ENCODE assay signal across 16 cellular contexts in genomic region chr4:139782926-139783542, GRCh38.
DNase-seq lines count a peak whose midpoint lies in the region; ATAC-seq and TF ChIP-seq lines count a peak whose summit lies in the region.
"Had no signal": no experiment of that assay in that cellular context is flagged by ENCODE, and none has a peak within 500 bp of the region (broad histone marks: within the 10 kb centered on the region; RNA-seq: fewer than 3 reads in every experiment).

No MANE protein-coding gene starts in this region.

- no peaks in the 10 kb centered on the region for H3K9me3 Mint-ChIP-seq in nephron
- H3K9me3 Mint-ChIP-seq in type B pancreatic cell: no peaks in the 10 kb centered on the region
- no peaks in the 10 kb centered on the region for H3K9me3 Mint-ChIP-seq in activated naive CD8-positive, alpha-beta T cell treated with anti-CD3 and anti-CD28 coated beads for 36 hours
- H3K9me3 Mint-ChIP-seq: CD8-positive, alpha-beta T cell had no signal

- TF ChIP-seq CTCF in SK-N-SH (IDR thresholded peaks at IDR 0.05): no peak
- no peak for TF ChIP-seq CTCF in mammary epithelial cell (conservative IDR thresholded peaks at IDR 0.05 in 1 of 2, IDR thresholded peaks at IDR 0.05 in 1 of 2; ENCODE audit: extremely low read depth in 1 of 2, insufficient read depth in 1 of 2, low read depth in 1 of 2, low read length in 2 of 2)
- no peak for TF ChIP-seq CTCF in nephron (IDR thresholded peaks at IDR 0.05; ENCODE audit: unreplicated experiment in 3 of 3)
- TF ChIP-seq CTCF in type B pancreatic cell (conservative IDR thresholded peaks at IDR 0.05): no peak

- no TSS peak for BruUV-seq in mammary epithelial cell (replicated peaks; lab: Mats Ljungman, UMichigan)

- no peak overlapping the region for H3K4me2 ChIP-seq in SK-N-SH
- no peak overlapping the region for H3K4me2 ChIP-seq in mammary epithelial cell (ENCODE audit: insufficient read depth, low read depth, low read length)
- H3K4me2 ChIP-seq: PC-9 had no signal

- H3K4me3 Mint-ChIP-seq in nephron: no peak overlapping the region
- H3K4me3 Mint-ChIP-seq in type B pancreatic cell: no peak overlapping the region
- no peak overlapping the region for H3K4me3 Mint-ChIP-seq in activated naive CD8-positive, alpha-beta T cell treated with anti-CD3 and anti-CD28 coated beads for 36 hours
- H3K4me3 Mint-ChIP-seq: CD8-positive, alpha-beta T cell had no signal

- 79% methylated on average over 7 of the region's 7 CpGs for WGBS in SK-N-SH (ENCODE audit: low lambda C conversion rate)
- WGBS in mammary epithelial cell (ENCODE audit: low coverage, missing lambda C conversion rate): 67% methylated on average over 7 of the region's 7 CpGs

- no peak for TF ChIP-seq EP300 in SK-N-SH (IDR thresholded peaks at IDR 0.05; ENCODE audit: borderline replicate concordance in 1 of 2, low read depth in 1 of 2, low read length in 1 of 2)

- no peak overlapping the region for H2AFZ ChIP-seq in SK-N-SH (ENCODE audit: low read depth)
- H2AFZ ChIP-seq in mammary epithelial cell (ENCODE audit: low read depth, low read length): peak overlapping the region; percentile 95
- H2AFZ ChIP-seq: PC-9 had no signal

- H3K27ac Mint-ChIP-seq in nephron (peak overlapping the region; percentile 45 to 55 (median 50)), type B pancreatic cell (peak overlapping the region; percentile 58)
- H3K27ac Mint-ChIP-seq in activated naive CD8-positive, alpha-beta T cell treated with anti-CD3 and anti-CD28 coated beads for 36 hours: no peak overlapping the region
- H3K27ac Mint-ChIP-seq: CD8-positive, alpha-beta T cell had no signal

- H3K9ac ChIP-seq in SK-N-SH (no peak overlapping the region), mammary epithelial cell (ENCODE audit: insufficient read depth, low read length) (no peak overlapping the region)

- no peak for ATAC-seq in SK-N-SH treated with all-trans-retinoic acid at 6 μM for 48 hours
- ATAC-seq: CD8-positive, alpha-beta T cell had no signal

- intact Hi-C loops in mammary epithelial cell (cut with micrococcal nuclease): no loop called here

- H3K27ac ChIP-seq in SK-N-SH (ENCODE audit: low read depth in 2 of 2, low read length in 1 of 2) (peak overlapping the region in 1 of 2 experiments; percentile 99; a peak in 2 of 4 replicates), mammary epithelial cell (ENCODE audit: insufficient read depth, low read depth, low read length) (no peak overlapping the region)
- H3K27ac ChIP-seq: 22Rv1, PC-9 had no signal

- H3K27me3 ChIP-seq in SK-N-SH (ENCODE audit: insufficient read depth): no peaks in the 10 kb centered on the region
- no peaks in the 10 kb centered on the region for H3K27me3 ChIP-seq in mammary epithelial cell (ENCODE audit: insufficient read depth, low read length)

- H3K36me3 ChIP-seq in SK-N-SH (replicated peaks in 1 of 2; ENCODE audit: control insufficient read depth in 1 of 2, insufficient read depth in 2 of 2, low read length in 1 of 2) (no peaks in the 10 kb centered on the region), mammary epithelial cell (ENCODE audit: insufficient read depth, low read length) (no peaks in the 10 kb centered on the region)

- H3K4me3 ChIP-seq in SK-N-SH (ENCODE audit: low read depth in 2 of 2, low read length in 1 of 2) (no peak overlapping the region), mammary epithelial cell (replicated peaks in 1 of 3; ENCODE audit: insufficient read depth in 1 of 3, low read depth in 2 of 3, low read length in 3 of 3) (no peak overlapping the region)
- H3K4me3 ChIP-seq: PC-9 had no signal

- DNase-seq in SK-N-SH (no peak), mammary epithelial cell (no peak), type B pancreatic cell (ENCODE audit: extremely low spot score, unreplicated experiment) (no peak), NCI-H524 (lab: John Stamatoyannopoulos, UW) (no peak)
- DNase-seq in activated naive CD8-positive, alpha-beta T cell treated with anti-CD3 and anti-CD28 coated beads for 36 hours: no peak
- DNase-seq in central memory CD4-positive, alpha-beta T cell: no peak
- DNase-seq: CD8-positive, alpha-beta T cell; H7; NCI-H1048; NCI-H146; NCI-H2107; NCI-H748 treated with DMSO at 0.1 percent for 48 hours; PC-9 had no signal

- H3K36me3 Mint-ChIP-seq in nephron (ENCODE audit: low read depth) (no peaks in the 10 kb centered on the region), type B pancreatic cell (no peaks in the 10 kb centered on the region)
- no peaks in the 10 kb centered on the region for H3K36me3 Mint-ChIP-seq in activated naive CD8-positive, alpha-beta T cell treated with anti-CD3 and anti-CD28 coated beads for 36 hours
- H3K36me3 Mint-ChIP-seq: CD8-positive, alpha-beta T cell had no signal

- H3K4me1 Mint-ChIP-seq in nephron: peaks cover 53% of the 10 kb centered on the region
- H3K4me1 Mint-ChIP-seq in type B pancreatic cell (ENCODE audit: unreplicated experiment): peaks cover 54% of the 10 kb centered on the region
- peaks cover 3% of the 10 kb centered on the region for H3K4me1 Mint-ChIP-seq in activated naive CD8-positive, alpha-beta T cell treated with anti-CD3 and anti-CD28 coated beads for 36 hours

- in situ Hi-C loops in mammary epithelial cell (cut with MboI; ENCODE audit: low sequenced_read_pairs in 2 of 2): no loop called here

- POLR2A ChIA-PET in SK-N-SH (lab: Yijun Ruan, JAX): interaction anchor here (1.3 to 1.4 kb wide), 2 partner anchors 107 to 266 kb away, joined by 4 read pairs; no protein-coding TSS in a partner anchor

- H3K79me2 ChIP-seq in SK-N-SH (ENCODE audit: insufficient read depth) (no peaks in the 10 kb centered on the region), mammary epithelial cell (ENCODE audit: insufficient read depth, low read length) (no peaks in the 10 kb centered on the region)

- H3K9me3 ChIP-seq in SK-N-SH (no peaks in the 10 kb centered on the region), mammary epithelial cell (replicated peaks; ENCODE audit: insufficient read depth, low read length) (no peaks in the 10 kb centered on the region)

- no peaks in the 10 kb centered on the region for H3F3A ChIP-seq in SK-N-SH (replicated peaks; ENCODE audit: insufficient read depth)

- dilution Hi-C loops in mammary epithelial cell (cut with HindIII; ENCODE audit: low sequenced_read_pairs): no loop called here

- no peaks in the 10 kb centered on the region for H4K20me1 ChIP-seq in SK-N-SH (ENCODE audit: insufficient read depth)
- H4K20me1 ChIP-seq in mammary epithelial cell (ENCODE audit: insufficient read depth, low read length): no peaks in the 10 kb centered on the region

- H3K9me2 ChIP-seq in SK-N-SH: no peaks in the 10 kb centered on the region

- TF ChIP-seq RAD21 in SK-N-SH (IDR thresholded peaks at IDR 0.05; ENCODE audit: low read length): 0 out of 2 replicates have a peak, but pooled peaks have one; percentile 6

- H3K27me3 Mint-ChIP-seq in nephron (ENCODE audit: low read depth) (no peaks in the 10 kb centered on the region), type B pancreatic cell (no peaks in the 10 kb centered on the region)
- H3K27me3 Mint-ChIP-seq in activated naive CD8-positive, alpha-beta T cell treated with anti-CD3 and anti-CD28 coated beads for 36 hours: no peaks in the 10 kb centered on the region

- CTCF ChIA-PET in SK-N-SH (lab: Yijun Ruan, JAX) (interaction anchor here (0.6 to 1.2 kb wide), 3 partner anchors 17 to 471 kb away, joined by 3 to 5 read pairs (median 4); no protein-coding TSS in a partner anchor), mammary epithelial cell (lab: Charles Lee; ENCODE audit: low non-redundant PET) (no interaction called here)

- H3K4me1 ChIP-seq in SK-N-SH (ENCODE audit: control insufficient read depth in 1 of 2, insufficient read depth in 2 of 2, low read depth in 1 of 2, low read length in 1 of 2): peaks cover 0 to 71% of the 10 kb centered on the region in 2 experiments; a peak in 2 of 4 replicates
- peaks cover 9% of the 10 kb centered on the region for H3K4me1 ChIP-seq in mammary epithelial cell (ENCODE audit: insufficient read depth, low read length)

TF ChIP-seq in SK-N-SH, 30 proteins besides CTCF, POLR2A, EP300 and RAD21 (continues in another document):
- TF ChIP-seq USF1 (IDR thresholded peaks at IDR 0.05; ENCODE audit: borderline replicate concordance, low read depth): no peak
- no peak for TF ChIP-seq EZH2phosphoT487 (IDR thresholded peaks at IDR 0.05; ENCODE audit: borderline replicate concordance, low read depth)

TF ChIP-seq in SK-N-SH treated with all-trans-retinoic acid at 6 μM for 48 hours, 23 proteins besides CTCF, POLR2A, EP300 and RAD21 (continues in another document):
- TF ChIP-seq SNAI2 (CRISPR knock-in tag; IDR thresholded peaks at IDR 0.05) (no peak), BACH2 (CRISPR knock-in tag; IDR thresholded peaks at IDR 0.05; ENCODE audit: borderline replicate concordance) (no peak), CREB5 (CRISPR knock-in tag; IDR thresholded peaks at IDR 0.05; ENCODE audit: low read depth) (no peak), ZC3H10 (CRISPR knock-in tag; IDR thresholded peaks at IDR 0.05) (no peak)
